ENCODE assay signal across 9 cellular contexts in genomic region chr14:103140316-103141109, GRCh38. TPM values are rescaled to one million over a fixed set of nuclear protein-coding genes. Genes with fewer than 3 reads are reported as not detected.
A peak's percentile ranks its signal among the peaks of the same experiment; 100 is the strongest.
DNase-seq lines count a peak whose midpoint lies in the region; ATAC-seq and TF ChIP-seq lines count a peak whose summit lies in the region.
"Had no signal": no experiment of that assay in that cellular context is flagged by ENCODE, and none has a peak within 500 bp of the region (broad histone marks: within the 10 kb centered on the region; RNA-seq: fewer than 3 reads in every experiment).

No MANE protein-coding gene starts in this region.

- peaks cover 68% of the 10 kb centered on the region for H3K4me1 Mint-ChIP-seq in nephron progenitor cell

- peaks cover 0 to 36% (median 0%) of the 10 kb centered on the region in 4 donors for H3K27me3 ChIP-seq in esophagus squamous epithelium

- no peaks in the 10 kb centered on the region for H3K9me3 ChIP-seq in esophagus squamous epithelium

- peak overlapping the region in 1 of 4 donors; percentile 20 for H3K4me3 ChIP-seq in esophagus squamous epithelium
- H3K4me3 ChIP-seq: skin epidermis had no signal

- 38 to 42% methylated on average over 7 to 12 of the region's 12 CpGs for WGBS in esophagus squamous epithelium, 2 donors

- intact Hi-C loops in esophagus squamous epithelium (cut with DNase I) = no loop called here

- no peak for TF ChIP-seq POLR2A in esophagus squamous epithelium (IDR thresholded peaks at IDR 0.05)

- no peak overlapping the region for H3K27ac Mint-ChIP-seq in nephron progenitor cell

- H3K36me3 ChIP-seq in esophagus squamous epithelium = peaks cover 0 to 9% (median 0%) of the 10 kb centered on the region in 3 donors

- peak overlapping the region in 1 of 4 donors; percentile 91 for H3K27ac ChIP-seq in esophagus squamous epithelium
- H3K27ac ChIP-seq: skin epidermis had no signal

- no peaks in the 10 kb centered on the region for H3K9me3 Mint-ChIP-seq in nephron progenitor cell

- peak; percentile 81 for ATAC-seq in HG03103 (IDR thresholded peaks at IDR 0.05; ENCODE audit: low read depth, unreplicated experiment)

- DNase-seq in GM19238 (ENCODE audit: insufficient read length, low spot score) (peak; percentile 66), NCI-H524 treated with DMSO at 0.1 percent for 48 hours (lab: John Stamatoyannopoulos, UW) (peak; percentile 25), nephron progenitor cell (no peak), dermis blood vessel endothelial cell (no peak), esophagus squamous epithelium (lab: John Stamatoyannopoulos, UW) (no peak), RKO (ENCODE audit: low spot score) (no peak)
- DNase-seq in NK-92 treated with Interleukin-12 subunit alpha and Interleukin-12 subunit beta, amount 100 ng/mL, for 24 hours (lab: John Stamatoyannopoulos, UW) = no peak

- peaks cover 27% of the 10 kb centered on the region for H3K27me3 Mint-ChIP-seq in nephron progenitor cell (ENCODE audit: low read depth, poor library complexity)

- peaks cover 10% of the 10 kb centered on the region for H3K36me3 Mint-ChIP-seq in nephron progenitor cell (ENCODE audit: low read depth)

- peak overlapping the region; percentile 78 for H3K4me3 Mint-ChIP-seq in nephron progenitor cell

- TF ChIP-seq CTCF in nephron progenitor cell (IDR thresholded peaks at IDR 0.05) (no peak), esophagus squamous epithelium (IDR thresholded peaks at IDR 0.05) (no peak)

- peaks cover 33 to 58% (median 35%) of the 10 kb centered on the region in 3 donors for H3K4me1 ChIP-seq in esophagus squamous epithelium

RNA-seq across cellular contexts. Expression of gene TNFAIP2, which starts 17.3 kb away (rescaled TPM):
- total RNA-seq in dermis blood vessel endothelial cell (65.1 and 94.6 TPM in 2 replicates), esophagus squamous epithelium (100 to 1,000 TPM in 3 of 4 donors, 10 to 100 TPM in 1; 36.6 to 163 (median 130) TPM)

RNA-seq across cellular contexts. Expression of gene EXOC3L4, which starts 46.0 kb away (rescaled TPM):
- total RNA-seq in dermis blood vessel endothelial cell (not detected in 2 replicates), esophagus squamous epithelium (under 1 TPM in 1 of 4 donors, not detected in 3; 1.00 TPM)

RNA-seq across cellular contexts. Expression of gene LBHD2, which starts 56.5 kb away (rescaled TPM):
- not detected in 2 replicates for total RNA-seq in dermis blood vessel endothelial cell
- 1 to 10 TPM in 1 of 4 donors, not detected in 3; 1.1 TPM for total RNA-seq in esophagus squamous epithelium

Comparison
In these comparisons a context has a peak if more than half of its experiments do, and no peak if none do; other contexts are left out.
1. DNase-seq: peak in GM19238 (single experiment) and NCI-H524 treated with DMSO at 0.1 percent for 48 hours (single experiment); none in nephron progenitor cell (single experiment), dermis blood vessel endothelial cell (single experiment), esophagus squamous epithelium (single experiment), NK-92 treated with Interleukin-12 subunit alpha and Interleukin-12 subunit beta, amount 100 ng/mL, for 24 hours (single experiment) and RKO (single experiment).